Comparison of ENCODE assay signal across 8 cellular contexts in the genomic region with DNA sequence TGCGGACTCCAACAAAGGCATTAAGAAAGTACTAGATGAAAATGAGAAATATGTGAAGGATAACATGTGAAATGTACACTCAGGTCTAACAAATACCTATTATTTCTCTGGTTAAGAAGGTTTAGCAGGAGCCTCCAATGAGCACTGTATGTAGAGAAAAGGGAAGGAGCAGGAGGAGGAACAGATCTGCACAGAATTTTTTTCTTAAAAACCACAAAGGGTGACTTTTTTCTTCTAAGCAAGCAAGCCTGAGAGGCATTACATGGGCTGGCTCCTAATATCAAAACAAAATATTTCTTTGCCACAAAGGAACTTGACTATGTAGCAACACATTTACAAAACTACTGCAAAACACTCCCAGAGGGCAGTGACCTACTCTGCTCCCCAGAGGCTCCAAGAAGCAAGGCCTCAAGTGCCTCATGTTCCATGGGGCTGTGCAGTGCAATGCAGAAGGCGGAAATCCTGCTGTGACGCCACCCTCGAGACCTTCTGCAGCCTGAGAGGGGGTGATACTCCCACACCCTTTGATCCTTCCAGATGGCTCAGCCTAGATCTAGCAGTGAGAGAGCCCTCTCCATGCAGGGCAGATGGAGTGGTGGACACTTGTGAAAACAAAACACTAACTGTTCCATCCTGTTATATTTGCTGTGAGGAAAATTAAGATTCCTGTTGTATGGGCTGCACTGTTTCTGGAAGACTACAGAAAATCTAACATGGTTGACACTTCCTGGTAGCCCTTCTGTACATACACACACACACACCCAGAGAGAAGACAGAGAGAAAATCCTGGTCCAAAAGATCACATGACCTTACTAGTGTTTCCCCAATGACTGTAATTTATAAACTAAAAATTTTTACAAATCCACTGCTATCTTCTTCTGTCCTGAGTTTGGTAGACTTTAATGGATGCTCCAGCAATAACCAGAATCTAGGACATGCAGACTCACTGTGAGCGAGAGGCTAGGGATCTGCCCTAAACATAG. TPM values are rescaled to one million over a fixed set of nuclear protein-coding genes. Genes with fewer than 3 reads are reported as not detected.
DNase-seq lines count a peak whose midpoint lies in the region; ATAC-seq and TF ChIP-seq lines count a peak whose summit lies in the region.

No MANE protein-coding gene starts in this region.

- CTCF ChIA-PET in WTC11 (lab: Charles Lee): no interaction called here

- intact Hi-C loops in left ventricle myocardium inferior (cut with micrococcal nuclease): no loop called here

- H3K27ac Mint-ChIP-seq in WTC11: peak overlapping the region; percentile 63
- H3K27ac Mint-ChIP-seq in effector memory CD8-positive, alpha-beta T cell: no peak overlapping the region

- H3K4me3 Mint-ChIP-seq in WTC11: no peak overlapping the region
- H3K4me3 Mint-ChIP-seq in effector memory CD8-positive, alpha-beta T cell: no peak overlapping the region

- peaks cover 5% of the 10 kb centered on the region for H3K36me3 Mint-ChIP-seq in WTC11
- H3K36me3 Mint-ChIP-seq in effector memory CD8-positive, alpha-beta T cell (ENCODE audit: insufficient read depth): peaks cover 21% of the 10 kb centered on the region

- DNase-seq in HCEC 1CT (peak; percentile 48), WTC11 (ENCODE audit: low spot score) (no peak), left ventricle myocardium inferior (peak; percentile 70), foreskin keratinocyte (no peak), NCI-H510A (lab: John Stamatoyannopoulos, UW) (no peak)
- no peak for DNase-seq in effector memory CD8-positive, alpha-beta T cell
- DNase-seq in stimulated activated naive CD8-positive, alpha-beta T cell treated with anti-CD3 and anti-CD28 coated beads, Interleukin-15, Interleukin-2, amounts not matched to agents 100 U/mL and 50 U/mL, for 24 hours: no peak

- TF ChIP-seq CTCF in WTC11 (IDR thresholded peaks at IDR 0.05) (no peak), left ventricle myocardium inferior (IDR thresholded peaks at IDR 0.05; ENCODE audit: borderline replicate concordance) (no peak), foreskin keratinocyte (conservative IDR thresholded peaks at IDR 0.05) (no peak)

- no peaks in the 10 kb centered on the region for H3K4me1 Mint-ChIP-seq in WTC11
- peaks cover 2 to 10% of the 10 kb centered on the region in 2 donors for H3K4me1 Mint-ChIP-seq in effector memory CD8-positive, alpha-beta T cell (ENCODE audit: low read depth in 2 of 2)

- POLR2A ChIA-PET in WTC11 (lab: Charles Lee): no interaction called here

- no peaks in the 10 kb centered on the region for H3K27me3 ChIP-seq in left ventricle myocardium inferior (ENCODE audit: low read depth)
- no peaks in the 10 kb centered on the region for H3K27me3 ChIP-seq in foreskin keratinocyte

- H3K9me3 ChIP-seq in left ventricle myocardium inferior (replicated peaks): no peaks in the 10 kb centered on the region

- peak overlapping the region; percentile 75 for H3K27ac ChIP-seq in left ventricle myocardium inferior (replicated peaks)
- H3K27ac ChIP-seq in skin epidermis: peak overlapping the region in 13 of 21 experiments; percentile 4 to 74 (median 34)
- no peak overlapping the region for H3K27ac ChIP-seq in foreskin keratinocyte

- no peaks in the 10 kb centered on the region for H3K27me3 Mint-ChIP-seq in WTC11 (ENCODE audit: low read depth)
- H3K27me3 Mint-ChIP-seq in effector memory CD8-positive, alpha-beta T cell: no peaks in the 10 kb centered on the region

- H3K9me3 Mint-ChIP-seq in WTC11: no peaks in the 10 kb centered on the region
- no peaks in the 10 kb centered on the region for H3K9me3 Mint-ChIP-seq in effector memory CD8-positive, alpha-beta T cell

- H3K36me3 ChIP-seq in left ventricle myocardium inferior: peaks cover 20% of the 10 kb centered on the region

- no peak overlapping the region for H3K4me3 ChIP-seq in left ventricle myocardium inferior
- no peak overlapping the region for H3K4me3 ChIP-seq in skin epidermis

- H3K4me1 ChIP-seq in left ventricle myocardium inferior (peaks cover 91% of the 10 kb centered on the region), foreskin keratinocyte (no peaks in the 10 kb centered on the region)

- ATAC-seq in WTC11 (no peak), foreskin keratinocyte (no peak)
- no peak for ATAC-seq in effector memory CD8-positive, alpha-beta T cell (replicated peaks)
- no peak for ATAC-seq in stimulated activated naive CD8-positive, alpha-beta T cell treated with anti-CD3 and anti-CD28 coated beads, Interleukin-15, Interleukin-2, amounts not matched to agents 100 U/mL and 50 U/mL, for 24 hours

TF ChIP-seq in WTC11, 78 proteins besides CTCF, POLR2A, EP300 and RAD21 (continues in another document):
- TF ChIP-seq, protein P1, sequence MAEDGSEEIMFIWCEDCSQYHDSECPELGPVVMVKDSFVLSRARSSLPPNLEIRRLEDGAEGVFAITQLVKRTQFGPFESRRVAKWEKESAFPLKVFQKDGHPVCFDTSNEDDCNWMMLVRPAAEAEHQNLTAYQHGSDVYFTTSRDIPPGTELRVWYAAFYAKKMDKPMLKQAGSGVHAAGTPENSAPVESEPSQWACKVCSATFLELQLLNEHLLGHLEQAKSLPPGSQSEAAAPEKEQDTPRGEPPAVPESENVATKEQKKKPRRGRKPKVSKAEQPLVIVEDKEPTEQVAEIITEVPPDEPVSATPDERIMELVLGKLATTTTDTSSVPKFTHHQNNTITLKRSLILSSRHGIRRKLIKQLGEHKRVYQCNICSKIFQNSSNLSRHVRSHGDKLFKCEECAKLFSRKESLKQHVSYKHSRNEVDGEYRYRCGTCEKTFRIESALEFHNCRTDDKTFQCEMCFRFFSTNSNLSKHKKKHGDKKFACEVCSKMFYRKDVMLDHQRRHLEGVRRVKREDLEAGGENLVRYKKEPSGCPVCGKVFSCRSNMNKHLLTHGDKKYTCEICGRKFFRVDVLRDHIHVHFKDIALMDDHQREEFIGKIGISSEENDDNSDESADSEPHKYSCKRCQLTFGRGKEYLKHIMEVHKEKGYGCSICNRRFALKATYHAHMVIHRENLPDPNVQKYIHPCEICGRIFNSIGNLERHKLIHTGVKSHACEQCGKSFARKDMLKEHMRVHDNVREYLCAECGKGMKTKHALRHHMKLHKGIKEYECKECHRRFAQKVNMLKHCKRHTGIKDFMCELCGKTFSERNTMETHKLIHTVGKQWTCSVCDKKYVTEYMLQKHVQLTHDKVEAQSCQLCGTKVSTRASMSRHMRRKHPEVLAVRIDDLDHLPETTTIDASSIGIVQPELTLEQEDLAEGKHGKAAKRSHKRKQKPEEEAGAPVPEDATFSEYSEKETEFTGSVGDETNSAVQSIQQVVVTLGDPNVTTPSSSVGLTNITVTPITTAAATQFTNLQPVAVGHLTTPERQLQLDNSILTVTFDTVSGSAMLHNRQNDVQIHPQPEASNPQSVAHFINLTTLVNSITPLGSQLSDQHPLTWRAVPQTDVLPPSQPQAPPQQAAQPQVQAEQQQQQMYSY (CRISPR knock-in tag; IDR thresholded peaks at IDR 0.05): no peak
- TF ChIP-seq ZNF232 (CRISPR knock-in tag; IDR thresholded peaks at IDR 0.05) (no peak), ELF4 (CRISPR knock-in tag; IDR thresholded peaks at IDR 0.05; ENCODE audit: low read depth) (no peak), SP1 (CRISPR knock-in tag; conservative IDR thresholded peaks at IDR 0.05) (no peak), TEAD4 (CRISPR knock-in tag; IDR thresholded peaks at IDR 0.05) (no peak)
- TF ChIP-seq, protein P2, sequence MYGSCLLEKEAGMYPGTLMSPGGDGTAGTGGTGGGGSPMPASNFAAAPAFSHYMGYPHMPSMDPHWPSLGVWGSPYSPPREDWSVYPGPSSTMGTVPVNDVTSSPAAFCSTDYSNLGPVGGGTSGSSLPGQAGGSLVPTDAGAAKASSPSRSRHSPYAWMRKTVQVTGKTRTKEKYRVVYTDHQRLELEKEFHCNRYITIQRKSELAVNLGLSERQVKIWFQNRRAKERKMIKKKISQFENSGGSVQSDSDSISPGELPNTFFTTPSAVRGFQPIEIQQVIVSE (CRISPR knock-in tag; IDR thresholded peaks at IDR 0.05; ENCODE audit: borderline replicate concordance): no peak
- TF ChIP-seq, protein P3, sequence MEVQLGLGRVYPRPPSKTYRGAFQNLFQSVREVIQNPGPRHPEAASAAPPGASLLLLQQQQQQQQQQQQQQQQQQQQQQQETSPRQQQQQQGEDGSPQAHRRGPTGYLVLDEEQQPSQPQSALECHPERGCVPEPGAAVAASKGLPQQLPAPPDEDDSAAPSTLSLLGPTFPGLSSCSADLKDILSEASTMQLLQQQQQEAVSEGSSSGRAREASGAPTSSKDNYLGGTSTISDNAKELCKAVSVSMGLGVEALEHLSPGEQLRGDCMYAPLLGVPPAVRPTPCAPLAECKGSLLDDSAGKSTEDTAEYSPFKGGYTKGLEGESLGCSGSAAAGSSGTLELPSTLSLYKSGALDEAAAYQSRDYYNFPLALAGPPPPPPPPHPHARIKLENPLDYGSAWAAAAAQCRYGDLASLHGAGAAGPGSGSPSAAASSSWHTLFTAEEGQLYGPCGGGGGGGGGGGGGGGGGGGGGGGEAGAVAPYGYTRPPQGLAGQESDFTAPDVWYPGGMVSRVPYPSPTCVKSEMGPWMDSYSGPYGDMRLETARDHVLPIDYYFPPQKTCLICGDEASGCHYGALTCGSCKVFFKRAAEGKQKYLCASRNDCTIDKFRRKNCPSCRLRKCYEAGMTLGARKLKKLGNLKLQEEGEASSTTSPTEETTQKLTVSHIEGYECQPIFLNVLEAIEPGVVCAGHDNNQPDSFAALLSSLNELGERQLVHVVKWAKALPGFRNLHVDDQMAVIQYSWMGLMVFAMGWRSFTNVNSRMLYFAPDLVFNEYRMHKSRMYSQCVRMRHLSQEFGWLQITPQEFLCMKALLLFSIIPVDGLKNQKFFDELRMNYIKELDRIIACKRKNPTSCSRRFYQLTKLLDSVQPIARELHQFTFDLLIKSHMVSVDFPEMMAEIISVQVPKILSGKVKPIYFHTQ (CRISPR knock-in tag; IDR thresholded peaks at IDR 0.05): no peak

RNA-seq across cellular contexts. Expression of a gene that starts 36.0 kb away (rescaled TPM):
- total RNA-seq in WTC11 (2021) (11.7 to 15.1 TPM (median 14.1 TPM) in 3 replicates), left ventricle myocardium inferior (27.1 TPM), foreskin keratinocyte (47.8 and 62.3 TPM in 2 replicates)
- 63.3 and 83.1 TPM in 2 replicates for polyA plus RNA-seq in foreskin keratinocyte

RNA-seq across cellular contexts. Expression of a gene that starts 48.2 kb away (rescaled TPM):
- 2,446 to 2,677 TPM (median 2,610 TPM) in 3 replicates for total RNA-seq in WTC11 (2021)
- 46.7 TPM for total RNA-seq in left ventricle myocardium inferior
- 534 and 554 TPM in 2 replicates for total RNA-seq in foreskin keratinocyte
- 907 and 927 TPM in 2 replicates for polyA plus RNA-seq in foreskin keratinocyte

Comparison
In these comparisons a context has a peak if more than half of its experiments do, and no peak if none do; other contexts are left out.
1. DNase-seq: peak in HCEC 1CT (single experiment) and left ventricle myocardium inferior (single experiment); none in WTC11 (single experiment), effector memory CD8-positive, alpha-beta T cell (0 of 3), foreskin keratinocyte (0 of 2), stimulated activated naive CD8-positive, alpha-beta T cell treated with anti-CD3 and anti-CD28 coated beads, Interleukin-15, Interleukin-2, amounts not matched to agents 100 U/mL and 50 U/mL, for 24 hours (single experiment) and NCI-H510A (single experiment).
2. RNA of a gene that starts 48.2 kb away (total RNA-seq): 2,446 to 2,677 TPM in WTC11 and 534 to 554 TPM in foreskin keratinocyte; 46.7 TPM in left ventricle myocardium inferior (single experiment); every median in the first group is over 10 times any median in the second.